ENCODE assay signal across 11 cellular contexts in genomic region chr9:131627326-131627845, GRCh38.
DNase-seq lines count a peak whose midpoint lies in the region; ATAC-seq and TF ChIP-seq lines count a peak whose summit lies in the region.
"Had no signal": no experiment of that assay in that cellular context is flagged by ENCODE, and none has a peak within 500 bp of the region (broad histone marks: within the 10 kb centered on the region; RNA-seq: fewer than 3 reads in every experiment).

No MANE protein-coding gene starts in this region.

- peaks cover 0 to 7% of the 10 kb centered on the region in 2 donors for H3K4me1 ChIP-seq in breast epithelium
- H3K4me1 ChIP-seq in transverse colon: peaks cover 3 to 54% (median 32%) of the 10 kb centered on the region in 4 donors

- H3K27me3 Mint-ChIP-seq in MCF 10A (ENCODE audit: insufficient read depth, unreplicated experiment): no peaks in the 10 kb centered on the region
- H3K27me3 Mint-ChIP-seq in WTC11 (ENCODE audit: low read depth): no peaks in the 10 kb centered on the region

- no peak for TF ChIP-seq CTCF in breast epithelium (IDR thresholded peaks at IDR 0.05)
- no peak for TF ChIP-seq CTCF in MCF 10A (IDR thresholded peaks at IDR 0.05; ENCODE audit: unreplicated experiment)
- TF ChIP-seq CTCF in WTC11 (IDR thresholded peaks at IDR 0.05): no peak
- TF ChIP-seq CTCF in transverse colon (IDR thresholded peaks at IDR 0.05): no peak
- TF ChIP-seq CTCF in dorsolateral prefrontal cortex (IDR thresholded peaks at IDR 0.05 in 54 of 56, conservative IDR thresholded peaks at IDR 0.05 in 2 of 56; ENCODE audit: low read depth in 1 of 56, partially characterized antibody in 56 of 56): no peak
- TF ChIP-seq CTCF in GM10266 (IDR thresholded peaks at IDR 0.05; ENCODE audit: control insufficient read depth, insufficient read depth, low read depth, missing control alignments): no peak

- TF ChIP-seq EP300 in transverse colon (IDR thresholded peaks at IDR 0.05; ENCODE audit: low read depth): no peak

- intact Hi-C loops in breast epithelium (cut with DNase I; ENCODE audit: low total_unique reads) (no loop called here), MCF 10A (cut with micrococcal nuclease) (no loop called here), transverse colon (cut with DNase I; ENCODE audit: low total_unique reads) (no loop called here), dorsolateral prefrontal cortex (cut with DNase I) (no loop called here)

- no peaks in the 10 kb centered on the region for H3K9me3 Mint-ChIP-seq in MCF 10A (ENCODE audit: unreplicated experiment)
- H3K9me3 Mint-ChIP-seq in WTC11: no peaks in the 10 kb centered on the region

- peak overlapping the region; percentile 29 to 48 for H3K27ac ChIP-seq in breast epithelium
- peak overlapping the region; percentile 81 to 88 (median 83) for H3K27ac ChIP-seq in transverse colon
- peak overlapping the region in 1 of 59 donors; percentile 16 for H3K27ac ChIP-seq in dorsolateral prefrontal cortex
- H3K27ac ChIP-seq: cardiac muscle cell, SK-N-MC had no signal

- CTCF ChIA-PET in MCF 10A (lab: Yijun Ruan, JAX) (interaction anchor here (0.7 kb wide), 1 partner anchor 21 kb away, joined by 3 read pairs; no protein-coding TSS in a partner anchor), WTC11 (lab: Charles Lee) (no interaction called here)

- DNase-seq in breast epithelium (ENCODE audit: low spot score in 2 of 2): no peak
- no peak for DNase-seq in MCF 10A (ENCODE audit: unreplicated experiment)
- DNase-seq in WTC11 (ENCODE audit: low spot score): no peak
- DNase-seq in iris pigment epithelial cell (ENCODE audit: low read depth): peak; percentile 89
- DNase-seq in transverse colon: no peak
- DNase-seq in dorsolateral prefrontal cortex: no peak
- no peak for DNase-seq in GM10266 (ENCODE audit: extremely low spot score)
- DNase-seq in activated effector memory CD4-positive, alpha-beta T cell treated with anti-CD3 and anti-CD28 coated beads, Interleukin-2, amount 50 U/mL, for 16 hours: no peak
- DNase-seq: DND-41 had no signal

- no peaks in the 10 kb centered on the region for H3K36me3 ChIP-seq in breast epithelium
- peaks cover 0 to 5% (median 0%) of the 10 kb centered on the region in 4 donors for H3K36me3 ChIP-seq in transverse colon
- H3K36me3 ChIP-seq: cardiac muscle cell had no signal

- WGBS in transverse colon (ENCODE audit: low coverage in 1 of 2), 2 donors: 77 to 94% methylated on average over 6 to 10 of the region's 10 CpGs

- no peak for TF ChIP-seq POLR2A in breast epithelium (IDR thresholded peaks at IDR 0.05)
- TF ChIP-seq POLR2A in transverse colon (IDR thresholded peaks at IDR 0.05): no peak

- no peak for ATAC-seq in WTC11

- H3K27ac Mint-ChIP-seq in MCF 10A (ENCODE audit: low read depth, unreplicated experiment): no peak overlapping the region
- peak overlapping the region; percentile 59 for H3K27ac Mint-ChIP-seq in WTC11

- H3K4me3 ChIP-seq in breast epithelium (no peak overlapping the region), transverse colon (peak overlapping the region in 3 of 4 donors; percentile 1 to 10 (median 7)), dorsolateral prefrontal cortex (no peak overlapping the region)
- H3K4me3 ChIP-seq: cardiac muscle cell, SK-N-MC had no signal

- H3K9me3 ChIP-seq in breast epithelium: no peaks in the 10 kb centered on the region
- H3K9me3 ChIP-seq in transverse colon: no peaks in the 10 kb centered on the region

- H3K27me3 ChIP-seq in breast epithelium (no peaks in the 10 kb centered on the region), transverse colon (no peaks in the 10 kb centered on the region), dorsolateral prefrontal cortex (no peaks in the 10 kb centered on the region)
- H3K27me3 ChIP-seq: cardiac muscle cell had no signal

- H3K4me3 Mint-ChIP-seq in MCF 10A (ENCODE audit: unreplicated experiment) (no peak overlapping the region), WTC11 (no peak overlapping the region)

- BruUV-seq in MCF 10A (replicated peaks; lab: Mats Ljungman, UMichigan): no TSS peak

- H3K4me1 Mint-ChIP-seq in MCF 10A (ENCODE audit: insufficient read depth, unreplicated experiment) (no peaks in the 10 kb centered on the region), WTC11 (peaks cover 19% of the 10 kb centered on the region)

- POLR2A ChIA-PET in MCF 10A (lab: Yijun Ruan, JAX) (no interaction called here), WTC11 (lab: Charles Lee) (no interaction called here)

- in situ Hi-C loops in transverse colon (cut with MboI; ENCODE audit: low pct_ligation_motif_present in 1 of 4, low pct_unique_long_range_greater_than_20kb in 1 of 4, low sequenced_read_pairs in 3 of 4): no loop called here

- H3K36me3 Mint-ChIP-seq in MCF 10A (ENCODE audit: insufficient read depth, unreplicated experiment): peaks cover 26% of the 10 kb centered on the region
- H3K36me3 Mint-ChIP-seq in WTC11: peaks cover 20% of the 10 kb centered on the region

TF ChIP-seq in WTC11, 78 proteins besides CTCF, POLR2A, EP300 and RAD21:
- TF ChIP-seq FOXK1 (CRISPR knock-in tag; IDR thresholded peaks at IDR 0.05) (no peak), CBFB (CRISPR knock-in tag; IDR thresholded peaks at IDR 0.05; ENCODE audit: low read depth) (no peak), E2F1 (CRISPR knock-in tag; IDR thresholded peaks at IDR 0.05) (no peak), ZNF423 (CRISPR knock-in tag; IDR thresholded peaks at IDR 0.05) (no peak), RORB (CRISPR knock-in tag; IDR thresholded peaks at IDR 0.05) (no peak)

Comparison
In these comparisons a context has a peak if more than half of its experiments do, and no peak if none do; other contexts are left out.
1. H3K4me3 ChIP-seq: peak in transverse colon (3 of 4); none in breast epithelium (0 of 3) and dorsolateral prefrontal cortex (0 of 59).